19 cellular contexts compared by ENCODE assay signal in the genomic region with DNA sequence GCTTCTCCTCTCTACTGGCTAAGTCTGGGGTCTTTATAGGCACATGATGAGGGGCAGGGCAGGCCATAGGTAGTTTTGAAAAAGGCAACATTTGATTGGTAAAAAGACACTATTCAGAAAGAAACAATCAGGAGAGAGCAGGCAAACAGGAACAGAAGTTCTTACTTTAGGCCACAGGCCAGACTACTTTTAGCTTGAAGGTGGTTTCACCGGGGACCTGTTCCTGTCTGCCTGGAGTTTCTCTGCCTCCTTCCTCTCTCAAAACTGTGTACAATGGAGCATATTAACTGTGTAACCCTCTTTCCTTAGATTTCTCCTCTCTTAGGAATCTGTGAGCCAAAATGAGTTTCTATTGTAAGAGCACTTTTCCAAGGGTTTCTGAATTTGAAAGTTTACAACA.
"Had no signal": no experiment of that assay in that cellular context is flagged by ENCODE, and none has a peak within 500 bp of the region (broad histone marks: within the 10 kb centered on the region; RNA-seq: fewer than 3 reads in every experiment).

No MANE protein-coding gene starts in this region.

- H3K27me3 Mint-ChIP-seq: dendritic cell treated with granulocyte-macrophage colony-stimulating factor and Interleukin-4, amounts not matched to agents 40 ng/mL and 50 ng/mL, for 4 days; naive B cell; progenitor cell of endocrine pancreas had no signal

- H3K4me3 ChIP-seq: esophagus squamous epithelium, lung, pancreas, tibial nerve, upper lobe of right lung, vagina had no signal

- H3K9me3 Mint-ChIP-seq: stimulated activated effector memory CD8-positive, alpha-beta T cell treated with anti-CD3 and anti-CD28 coated beads, Interleukin-12 subunit alpha, Interleukin-12 subunit beta, amount 100 ng/mL, for 72 hours had no signal

- H3K27ac ChIP-seq: esophagus squamous epithelium, pancreas, tibial nerve, upper lobe of right lung, vagina had no signal

- ATAC-seq: pancreas; right cardiac atrium; stimulated activated effector memory CD8-positive, alpha-beta T cell treated with anti-CD3 and anti-CD28 coated beads, Interleukin-12 subunit alpha, Interleukin-12 subunit beta, amount 100 ng/mL, for 72 hours; upper lobe of right lung had no signal

- H3K4me3 Mint-ChIP-seq: dendritic cell treated with granulocyte-macrophage colony-stimulating factor and Interleukin-4, amounts not matched to agents 40 ng/mL and 50 ng/mL, for 4 days; nephron; stimulated activated effector memory CD8-positive, alpha-beta T cell treated with anti-CD3 and anti-CD28 coated beads, Interleukin-12 subunit alpha, Interleukin-12 subunit beta, amount 100 ng/mL, for 72 hours had no signal

- H3K36me3 Mint-ChIP-seq: naive B cell; stimulated activated effector memory CD8-positive, alpha-beta T cell treated with anti-CD3 and anti-CD28 coated beads, Interleukin-12 subunit alpha, Interleukin-12 subunit beta, amount 100 ng/mL, for 72 hours had no signal

- H3K4me1 ChIP-seq: pancreas, tibial nerve, upper lobe of right lung, vagina had no signal

- H3K9me3 ChIP-seq: pancreas, upper lobe of right lung, vagina had no signal

- H3K36me3 ChIP-seq: esophagus squamous epithelium, pancreas, tibial nerve, upper lobe of right lung, vagina had no signal

- DNase-seq: esophagus squamous epithelium; hippocampal formation; left colon; left ventricle myocardium superior; naive B cell; occipital lobe; pancreas; right cardiac atrium; stimulated activated CD4-positive, alpha-beta T cell treated with anti-CD3 and anti-CD28 coated beads, Interleukin-4, amount 100 ng/mL, for 1 hour; stimulated activated CD8-positive, alpha-beta memory T cell treated with anti-CD3 and anti-CD28 coated beads, Interleukin-4, amount 100 ng/mL, for 48 hours; stimulated activated naive CD8-positive, alpha-beta T cell treated with anti-CD3 and anti-CD28 coated beads, Interleukin-15, Interleukin-2, amounts not matched to agents 100 U/mL and 50 U/mL, for 24 hours; upper lobe of right lung had no signal

- H3K27me3 ChIP-seq: esophagus squamous epithelium, pancreas, tibial nerve, upper lobe of right lung, vagina had no signal

- H3K27ac Mint-ChIP-seq: dendritic cell treated with granulocyte-macrophage colony-stimulating factor and Interleukin-4, amounts not matched to agents 40 ng/mL and 50 ng/mL, for 4 days; naive B cell; nephron; progenitor cell of endocrine pancreas; stimulated activated effector memory CD8-positive, alpha-beta T cell treated with anti-CD3 and anti-CD28 coated beads, Interleukin-12 subunit alpha, Interleukin-12 subunit beta, amount 100 ng/mL, for 72 hours had no signal

- H3K4me1 Mint-ChIP-seq: naive B cell; nephron; stimulated activated effector memory CD8-positive, alpha-beta T cell treated with anti-CD3 and anti-CD28 coated beads, Interleukin-12 subunit alpha, Interleukin-12 subunit beta, amount 100 ng/mL, for 72 hours had no signal
